30 cellular contexts compared by ENCODE assay signal in the genomic region with DNA sequence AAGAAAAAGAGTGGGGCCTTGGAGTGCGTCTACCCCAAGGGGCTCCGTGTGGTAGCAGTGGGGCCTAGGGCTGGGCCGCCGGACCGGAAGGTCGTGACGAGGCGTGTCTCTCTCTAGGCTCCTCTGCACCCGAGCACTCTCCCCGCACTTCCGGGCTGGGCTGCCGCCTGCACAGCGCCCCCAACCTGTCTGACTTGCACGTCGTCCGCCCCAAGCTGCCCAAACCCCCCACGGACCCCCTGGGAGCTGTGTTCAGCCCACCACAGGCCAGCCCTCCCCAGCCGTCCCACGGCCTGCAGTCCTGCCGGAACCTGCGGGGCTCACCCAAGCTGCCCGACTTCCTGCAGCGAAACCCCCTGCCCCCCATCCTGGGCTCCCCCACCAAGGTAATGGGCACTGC.
"Had no signal": no experiment of that assay in that cellular context is flagged by ENCODE, and none has a peak within 500 bp of the region (broad histone marks: within the 10 kb centered on the region; RNA-seq: fewer than 3 reads in every experiment).

No MANE protein-coding gene starts in this region.

- H3K27me3 ChIP-seq: ascending aorta, cardiac muscle cell, colonic mucosa, gastrocnemius medialis, hepatocyte, thyroid gland, upper lobe of left lung had no signal

- H3K79me2 ChIP-seq: hepatocyte had no signal

- H3K36me3 ChIP-seq: colonic mucosa had no signal

- H3K27ac Mint-ChIP-seq: activated CD4-positive, alpha-beta memory T cell treated with anti-CD3 and anti-CD28 coated beads, Interleukin-2, amount 10 ng/mL, durations not matched to agents 7 days and 5 days; activated CD4-positive, alpha-beta T cell treated with anti-CD3 and anti-CD28 coated beads, Interleukin-2, amount 10 ng/mL, durations not matched to agents 7 days and 5 days; activated naive CD4-positive, alpha-beta T cell treated with anti-CD3 and anti-CD28 coated beads, Interleukin-2, amount 10 ng/mL, durations not matched to agents 7 days and 5 days; activated naive CD8-positive, alpha-beta T cell treated with anti-CD3 and anti-CD28 coated beads, Interleukin-2, amount 10 ng/mL, durations not matched to agents 7 days and 5 days; activated T-cell treated with anti-CD3 and anti-CD28 coated beads, Interleukin-2, amount 50 U/mL, for 24 hours; brain; mesothelial cell of epicardium; naive B cell; nephron progenitor cell; stimulated activated memory B cell treated with anti-CD40 and anti-IgM and Interleukin-4, amounts not matched to agents 10 μg/mL and 1 μg/mL and 100 μg/mL, for 72 hours; T-helper 17 cell had no signal

- H3K4me3 Mint-ChIP-seq: activated CD4-positive, alpha-beta memory T cell treated with anti-CD3 and anti-CD28 coated beads, Interleukin-2, amount 10 ng/mL, durations not matched to agents 7 days and 5 days; activated CD4-positive, alpha-beta T cell treated with anti-CD3 and anti-CD28 coated beads, Interleukin-2, amount 10 ng/mL, durations not matched to agents 7 days and 5 days; activated naive CD4-positive, alpha-beta T cell treated with anti-CD3 and anti-CD28 coated beads, Interleukin-2, amount 10 ng/mL, durations not matched to agents 7 days and 5 days; activated naive CD8-positive, alpha-beta T cell treated with anti-CD3 and anti-CD28 coated beads, Interleukin-2, amount 10 ng/mL, durations not matched to agents 7 days and 5 days; activated T-cell treated with anti-CD3 and anti-CD28 coated beads, Interleukin-2, amount 50 U/mL, for 24 hours; brain; mesothelial cell of epicardium; naive B cell; nephron progenitor cell; stimulated activated memory B cell treated with anti-CD40 and anti-IgM and Interleukin-4, amounts not matched to agents 10 μg/mL and 1 μg/mL and 100 μg/mL, for 72 hours; stimulated activated naive CD8-positive, alpha-beta T cell treated with anti-CD3 and anti-CD28 coated beads, Interleukin-15, amount 100 ng/mL, for 72 hours; T-helper 17 cell had no signal

- H3K9ac ChIP-seq: parathyroid adenoma had no signal

- DNase-seq: activated CD4-positive, alpha-beta memory T cell treated with anti-CD3 and anti-CD28 coated beads, Interleukin-2, amount 10 ng/mL, durations not matched to agents 7 days and 5 days; activated CD4-positive, alpha-beta T cell treated with anti-CD3 and anti-CD28 coated beads for 1 hour; activated CD4-positive, alpha-beta T cell treated with anti-CD3 and anti-CD28 coated beads, Interleukin-2, amount 10 ng/mL, durations not matched to agents 7 days and 5 days; activated CD8-positive, alpha-beta memory T cell treated with anti-CD3 and anti-CD28 coated beads, Interleukin-2, amount 50 U/mL, for 48 hours; activated gamma-delta T cell; activated naive CD4-positive, alpha-beta T cell treated with anti-CD3 and anti-CD28 coated beads, Interleukin-2, amount 10 ng/mL, durations not matched to agents 7 days and 5 days; activated naive CD8-positive, alpha-beta T cell treated with anti-CD3 and anti-CD28 coated beads, Interleukin-2, amount 10 ng/mL, durations not matched to agents 7 days and 5 days; activated T-cell treated with anti-CD3 and anti-CD28 coated beads, Interleukin-2, amount 50 U/mL, for 24 hours; cerebellar nuclear complex; colonic mucosa; effector CD8-positive, alpha-beta T cell; erythroblast; gastrocnemius medialis; naive B cell; nephron progenitor cell; stimulated activated CD4-positive, alpha-beta T cell treated with anti-CD3 and anti-CD28 coated beads, Interleukin-12 subunit alpha, Interleukin-12 subunit beta, amount 100 ng/mL, for 4 hours; stimulated activated CD4-positive, alpha-beta T cell treated with anti-CD3 and anti-CD28 coated beads, Interleukin-4, amount 100 ng/mL, for 4 hours; stimulated activated CD8-positive, alpha-beta memory T cell treated with anti-CD3 and anti-CD28 coated beads, Interleukin-4, amount 100 ng/mL, for 48 hours; stimulated activated naive CD8-positive, alpha-beta T cell treated with anti-CD3 and anti-CD28 coated beads, Interleukin-15, amount 100 ng/mL, for 72 hours; T-helper 17 cell; thyroid gland had no signal

- H2AFZ ChIP-seq: hepatocyte, parathyroid adenoma had no signal

- H3K4me1 Mint-ChIP-seq: activated CD4-positive, alpha-beta memory T cell treated with anti-CD3 and anti-CD28 coated beads, Interleukin-2, amount 10 ng/mL, durations not matched to agents 7 days and 5 days; activated CD4-positive, alpha-beta T cell treated with anti-CD3 and anti-CD28 coated beads, Interleukin-2, amount 10 ng/mL, durations not matched to agents 7 days and 5 days; activated naive CD4-positive, alpha-beta T cell treated with anti-CD3 and anti-CD28 coated beads, Interleukin-2, amount 10 ng/mL, durations not matched to agents 7 days and 5 days; activated naive CD8-positive, alpha-beta T cell treated with anti-CD3 and anti-CD28 coated beads, Interleukin-2, amount 10 ng/mL, durations not matched to agents 7 days and 5 days; brain; mesothelial cell of epicardium; naive B cell; nephron progenitor cell; stimulated activated memory B cell treated with anti-CD40 and anti-IgM and Interleukin-4, amounts not matched to agents 10 μg/mL and 1 μg/mL and 100 μg/mL, for 72 hours; stimulated activated naive CD8-positive, alpha-beta T cell treated with anti-CD3 and anti-CD28 coated beads, Interleukin-15, amount 100 ng/mL, for 72 hours; T-helper 17 cell had no signal

- H3K4me3 ChIP-seq: ascending aorta, cardiac muscle cell, colonic mucosa, gastrocnemius medialis, hepatocyte, psoas muscle, thyroid gland, upper lobe of left lung had no signal

- H3K9me3 ChIP-seq: ascending aorta, colonic mucosa, gastrocnemius medialis, psoas muscle, thyroid gland, upper lobe of left lung had no signal

- H3K27ac ChIP-seq: ascending aorta, cardiac muscle cell, colonic mucosa, gastrocnemius medialis, hepatocyte, parathyroid adenoma, psoas muscle, thyroid gland, upper lobe of left lung had no signal

- H3K27me3 Mint-ChIP-seq: activated CD4-positive, alpha-beta memory T cell treated with anti-CD3 and anti-CD28 coated beads, Interleukin-2, amount 10 ng/mL, durations not matched to agents 7 days and 5 days; activated CD4-positive, alpha-beta T cell treated with anti-CD3 and anti-CD28 coated beads, Interleukin-2, amount 10 ng/mL, durations not matched to agents 7 days and 5 days; activated naive CD4-positive, alpha-beta T cell treated with anti-CD3 and anti-CD28 coated beads, Interleukin-2, amount 10 ng/mL, durations not matched to agents 7 days and 5 days; activated naive CD8-positive, alpha-beta T cell treated with anti-CD3 and anti-CD28 coated beads, Interleukin-2, amount 10 ng/mL, durations not matched to agents 7 days and 5 days; activated T-cell treated with anti-CD3 and anti-CD28 coated beads, Interleukin-2, amount 50 U/mL, for 24 hours; brain; naive B cell; stimulated activated memory B cell treated with anti-CD40 and anti-IgM and Interleukin-4, amounts not matched to agents 10 μg/mL and 1 μg/mL and 100 μg/mL, for 72 hours; stimulated activated naive CD8-positive, alpha-beta T cell treated with anti-CD3 and anti-CD28 coated beads, Interleukin-15, amount 100 ng/mL, for 72 hours; T-helper 17 cell had no signal

- ATAC-seq: gastrocnemius medialis; psoas muscle; stimulated activated memory B cell treated with anti-CD40 and anti-IgM and Interleukin-4, amounts not matched to agents 10 μg/mL and 1 μg/mL and 100 μg/mL, for 72 hours; stimulated activated naive CD8-positive, alpha-beta T cell treated with anti-CD3 and anti-CD28 coated beads, Interleukin-15, amount 100 ng/mL, for 72 hours; T-helper 17 cell had no signal

- H3K9me3 Mint-ChIP-seq: activated CD4-positive, alpha-beta memory T cell treated with anti-CD3 and anti-CD28 coated beads, Interleukin-2, amount 10 ng/mL, durations not matched to agents 7 days and 5 days; activated CD4-positive, alpha-beta T cell treated with anti-CD3 and anti-CD28 coated beads, Interleukin-2, amount 10 ng/mL, durations not matched to agents 7 days and 5 days; activated naive CD4-positive, alpha-beta T cell treated with anti-CD3 and anti-CD28 coated beads, Interleukin-2, amount 10 ng/mL, durations not matched to agents 7 days and 5 days; activated naive CD8-positive, alpha-beta T cell treated with anti-CD3 and anti-CD28 coated beads, Interleukin-2, amount 10 ng/mL, durations not matched to agents 7 days and 5 days; activated T-cell treated with anti-CD3 and anti-CD28 coated beads, Interleukin-2, amount 50 U/mL, for 24 hours; brain; mesothelial cell of epicardium; naive B cell; nephron progenitor cell; stimulated activated memory B cell treated with anti-CD40 and anti-IgM and Interleukin-4, amounts not matched to agents 10 μg/mL and 1 μg/mL and 100 μg/mL, for 72 hours; stimulated activated naive CD8-positive, alpha-beta T cell treated with anti-CD3 and anti-CD28 coated beads, Interleukin-15, amount 100 ng/mL, for 72 hours had no signal

- H3K4me1 ChIP-seq: colonic mucosa had no signal

- H3K36me3 Mint-ChIP-seq: activated naive CD8-positive, alpha-beta T cell treated with anti-CD3 and anti-CD28 coated beads, Interleukin-2, amount 10 ng/mL, durations not matched to agents 7 days and 5 days; naive B cell had no signal

- H3K4me2 ChIP-seq: hepatocyte had no signal
